ENCODE assay signal across 13 cellular contexts in the genomic region with DNA sequence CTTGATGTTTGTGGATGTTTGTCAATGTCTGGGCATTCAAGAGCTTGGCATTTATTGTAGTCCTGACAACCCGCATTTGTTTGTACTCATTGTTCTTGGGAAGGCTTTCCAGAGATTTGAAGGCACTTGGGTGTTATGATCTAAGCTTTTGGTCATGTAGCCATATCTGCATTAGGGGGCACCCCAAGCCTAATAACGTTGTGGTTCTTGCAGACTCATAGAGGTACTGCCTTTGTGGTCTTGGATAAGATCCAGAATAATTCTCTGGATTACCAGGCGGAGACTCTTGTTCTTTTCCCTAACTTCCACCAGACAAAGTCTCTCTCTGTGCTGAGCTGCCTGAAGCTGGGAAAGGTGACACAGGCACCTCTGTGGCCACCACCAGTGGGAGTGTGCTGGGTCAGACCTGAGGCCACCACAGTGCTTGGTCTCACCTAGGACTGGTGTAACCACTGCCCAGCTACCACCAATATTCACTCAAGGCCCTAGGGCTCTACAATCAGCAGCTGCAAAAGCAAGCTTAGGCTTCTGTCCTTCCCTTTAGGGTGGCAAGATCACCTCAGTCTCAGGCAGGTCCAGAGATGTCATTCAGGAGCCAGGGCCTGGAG.
DNase-seq lines count a peak whose midpoint lies in the region; ATAC-seq, FAIRE-seq and TF ChIP-seq lines count a peak whose summit lies in the region.
"Had no signal": no experiment of that assay in that cellular context is flagged by ENCODE, and none has a peak within 500 bp of the region (broad histone marks: within the 10 kb centered on the region; RNA-seq: fewer than 3 reads in every experiment).

No MANE protein-coding gene starts in this region.

- POLR2A ChIA-PET in MCF 10A (lab: Yijun Ruan, JAX) = no interaction called here

- no peaks in the 10 kb centered on the region for H3K36me3 ChIP-seq in breast epithelium
- H3K36me3 ChIP-seq in upper lobe of right lung = no peaks in the 10 kb centered on the region
- no peaks in the 10 kb centered on the region for H3K36me3 ChIP-seq in vagina
- H3K36me3 ChIP-seq: adrenal gland, BLaER1 had no signal

- TF ChIP-seq CTCF in MCF 10A (IDR thresholded peaks at IDR 0.05; ENCODE audit: unreplicated experiment) = no peak
- TF ChIP-seq CTCF in breast epithelium (IDR thresholded peaks at IDR 0.05) = no peak
- TF ChIP-seq CTCF in upper lobe of right lung (IDR thresholded peaks at IDR 0.05) = no peak
- TF ChIP-seq CTCF in vagina (IDR thresholded peaks at IDR 0.05) = no peak

- H3K4me3 Mint-ChIP-seq in MCF 10A (ENCODE audit: unreplicated experiment) = no peak overlapping the region

- peaks cover 8% of the 10 kb centered on the region for H3K9me3 Mint-ChIP-seq in MCF 10A (ENCODE audit: unreplicated experiment)

- H3K4me1 Mint-ChIP-seq in MCF 10A (ENCODE audit: insufficient read depth, unreplicated experiment) = no peaks in the 10 kb centered on the region

- H3K27ac Mint-ChIP-seq in MCF 10A (ENCODE audit: low read depth, unreplicated experiment) = no peak overlapping the region

- ATAC-seq in upper lobe of right lung (peak; percentile 27), GM21576 (IDR thresholded peaks at IDR 0.05; ENCODE audit: unreplicated experiment) (no peak)

- H3K27me3 Mint-ChIP-seq in MCF 10A (ENCODE audit: insufficient read depth, unreplicated experiment) = peaks cover 14% of the 10 kb centered on the region

- intact Hi-C loops in MCF 10A (cut with micrococcal nuclease) = no loop called here
- intact Hi-C loops in breast epithelium (cut with DNase I; ENCODE audit: low total_unique reads) = no loop called here
- intact Hi-C loops in upper lobe of right lung (cut with DNase I) = no loop called here
- intact Hi-C loops in vagina (cut with DNase I) = no loop called here

- no peak for FAIRE-seq in GM12891 (lab: Jason Lieb, UNC)
- FAIRE-seq: frontal cortex had no signal

- H3K36me3 Mint-ChIP-seq in MCF 10A (ENCODE audit: insufficient read depth, unreplicated experiment) = no peaks in the 10 kb centered on the region

- H3K4me3 ChIP-seq in breast epithelium (no peak overlapping the region), upper lobe of right lung (no peak overlapping the region), vagina (no peak overlapping the region)
- H3K4me3 ChIP-seq: adrenal gland, BLaER1 had no signal

- DNase-seq in MCF 10A (ENCODE audit: unreplicated experiment) (peak; percentile 55), breast epithelium (ENCODE audit: low spot score in 2 of 2) (no peak), SW480 (ENCODE audit: low spot score) (peak; percentile 26), globus pallidus (ENCODE audit: low spot score) (peak; percentile 42), upper lobe of right lung (no peak), vagina (ENCODE audit: extremely low spot score in 2 of 2) (no peak), GM12891 (ENCODE audit: insufficient read length, low spot score) (no peak)
- DNase-seq: adrenal gland; NCI-H2171 treated with DMSO at 0.1 percent for 48 hours; stimulated activated CD4-positive, alpha-beta T cell treated with anti-CD3 and anti-CD28 coated beads, Interleukin-12 subunit alpha, Interleukin-12 subunit beta, amount 100 ng/mL, for 4 hours had no signal

- no peak overlapping the region for H3K27ac ChIP-seq in breast epithelium
- no peak overlapping the region for H3K27ac ChIP-seq in upper lobe of right lung
- no peak overlapping the region for H3K27ac ChIP-seq in vagina
- H3K27ac ChIP-seq: adrenal gland, BLaER1 had no signal

- BruUV-seq in MCF 10A (replicated peaks; lab: Mats Ljungman, UMichigan) = no TSS peak

- H3K27me3 ChIP-seq in breast epithelium (no peaks in the 10 kb centered on the region), upper lobe of right lung (no peaks in the 10 kb centered on the region), vagina (no peaks in the 10 kb centered on the region)
- H3K27me3 ChIP-seq: adrenal gland, BLaER1 had no signal

- TF ChIP-seq POLR2A in breast epithelium (IDR thresholded peaks at IDR 0.05) = no peak
- TF ChIP-seq POLR2A in vagina (IDR thresholded peaks at IDR 0.05) = no peak
- TF ChIP-seq POLR2A in GM12891 (IDR thresholded peaks at IDR 0.05; ENCODE audit: low read depth, low read length) = no peak

- CTCF ChIA-PET in MCF 10A (lab: Yijun Ruan, JAX) = interaction anchor here (0.6 to 1.1 kb wide), 3 partner anchors 9 to 210 kb away, joined by 3 to 5 read pairs (median 4); no protein-coding TSS in a partner anchor

- H3K4me1 ChIP-seq in breast epithelium (no peaks in the 10 kb centered on the region), upper lobe of right lung (no peaks in the 10 kb centered on the region), vagina (no peaks in the 10 kb centered on the region)
- H3K4me1 ChIP-seq: adrenal gland, BLaER1 had no signal

- H3K9me3 ChIP-seq in breast epithelium = peaks cover 0 to 2% of the 10 kb centered on the region in 2 donors
- H3K9me3 ChIP-seq in upper lobe of right lung = no peaks in the 10 kb centered on the region
- no peaks in the 10 kb centered on the region for H3K9me3 ChIP-seq in vagina
- H3K9me3 ChIP-seq: adrenal gland had no signal

TF ChIP-seq in GM12891, 5 proteins besides CTCF, POLR2A, EP300 and RAD21:
- no peak for TF ChIP-seq POU2F2 (IDR thresholded peaks at IDR 0.05; ENCODE audit: low read depth, low read length)
- TF ChIP-seq POLR2AphosphoS5 (IDR thresholded peaks at IDR 0.05; ENCODE audit: low read depth, low read length) = no peak
- TF ChIP-seq PAX5 (IDR thresholded peaks at IDR 0.05; ENCODE audit: insufficient read depth, low read length, severe bottlenecking) = no peak
- TF ChIP-seq SPI1 (IDR thresholded peaks at IDR 0.05; ENCODE audit: low read depth, low read length) = no peak
- no peak for TF ChIP-seq TAF1 (IDR thresholded peaks at IDR 0.05; ENCODE audit: low read depth, low read length)
TF ChIP-seq in GM12891: peak in this region for 0.

Comparison
In these comparisons a context has a peak if more than half of its experiments do, and no peak if none do; other contexts are left out.
1. DNase-seq: peak in MCF 10A (single experiment), SW480 (single experiment) and globus pallidus (single experiment); none in breast epithelium (0 of 2), upper lobe of right lung (single experiment), vagina (0 of 2) and GM12891 (single experiment).